Comparison of ENCODE assay signal across 10 cellular contexts in the genomic region with DNA sequence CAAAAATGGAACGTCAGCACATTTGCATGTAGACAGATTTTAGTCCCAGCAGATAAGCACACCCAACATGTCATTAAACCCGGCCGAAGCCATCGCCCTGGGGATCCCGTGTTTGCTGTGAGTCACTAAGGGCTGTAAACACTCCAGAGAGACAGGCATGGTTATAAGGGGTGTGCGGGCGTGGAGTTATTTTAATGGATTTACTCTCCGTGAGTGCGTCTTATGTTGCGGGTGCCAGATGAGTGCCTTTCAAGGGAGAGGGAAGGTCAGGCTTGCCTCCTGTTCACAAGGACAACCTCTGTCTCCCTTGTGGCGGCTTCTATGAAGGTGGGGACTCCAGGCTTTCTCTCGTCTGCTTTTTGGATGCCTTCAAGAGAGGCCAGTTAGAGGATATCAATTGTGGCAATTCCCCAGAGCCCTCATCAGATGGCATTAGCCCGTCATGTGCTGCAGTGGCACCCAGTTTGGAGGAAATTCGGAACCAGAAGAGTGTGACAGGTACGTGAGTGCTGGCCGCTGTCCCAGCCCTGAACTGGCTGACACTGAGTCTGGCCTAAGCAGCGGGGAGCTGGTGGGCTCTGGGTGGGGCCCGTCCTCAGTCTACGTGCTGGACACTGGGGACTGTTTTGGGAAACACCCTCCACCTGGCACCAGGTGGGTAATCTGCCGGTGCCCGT.
DNase-seq lines count a peak whose midpoint lies in the region; ATAC-seq and TF ChIP-seq lines count a peak whose summit lies in the region.
"Had no signal": no experiment of that assay in that cellular context is flagged by ENCODE, and none has a peak within 500 bp of the region (broad histone marks: within the 10 kb centered on the region; RNA-seq: fewer than 3 reads in every experiment).

No MANE protein-coding gene starts in this region.

- no peaks in the 10 kb centered on the region; the same call in 1 of the 2 replicates for H4K20me1 ChIP-seq in SK-N-SH (ENCODE audit: insufficient read depth)

- no peaks in the 10 kb centered on the region for H3K9me3 ChIP-seq in SK-N-SH

- H3K79me2 ChIP-seq in SK-N-SH (ENCODE audit: insufficient read depth) = peaks cover 66% of the 10 kb centered on the region

- in situ Hi-C loops in astrocyte of the spinal cord (cut with HindIII; ENCODE audit: low sequenced_read_pairs) = no loop called here

- H3K9ac ChIP-seq in SK-N-SH = no peak overlapping the region

- no peak for TF ChIP-seq CTCF in SK-N-SH (IDR thresholded peaks at IDR 0.05)
- no peak for TF ChIP-seq CTCF in astrocyte of the spinal cord (IDR thresholded peaks at IDR 0.05; ENCODE audit: low read depth, low read length)

- H3K9me2 ChIP-seq in SK-N-SH = no peaks in the 10 kb centered on the region

- no peak overlapping the region for H2AFZ ChIP-seq in SK-N-SH (ENCODE audit: low read depth)

- ATAC-seq in SK-N-SH treated with all-trans-retinoic acid at 6 μM for 48 hours (no peak), left lobe of liver (peak; percentile 41), HG02970 (IDR thresholded peaks at IDR 0.05; ENCODE audit: low FRiP score, unreplicated experiment) (no peak), HG03039 (IDR thresholded peaks at IDR 0.05; ENCODE audit: unreplicated experiment) (no peak), GM18868 (IDR thresholded peaks at IDR 0.05; ENCODE audit: unreplicated experiment) (no peak)

- TF ChIP-seq RAD21 in SK-N-SH (IDR thresholded peaks at IDR 0.05; ENCODE audit: low read length) = no peak

- H3K27ac ChIP-seq in SK-N-SH (ENCODE audit: low read depth in 2 of 2, low read length in 1 of 2) = no peak overlapping the region

- H3F3A ChIP-seq in SK-N-SH (replicated peaks; ENCODE audit: insufficient read depth) = no peaks in the 10 kb centered on the region

- H3K27me3 ChIP-seq in SK-N-SH (ENCODE audit: insufficient read depth) = no peaks in the 10 kb centered on the region

- no peak for TF ChIP-seq EP300 in SK-N-SH (IDR thresholded peaks at IDR 0.05; ENCODE audit: borderline replicate concordance in 1 of 2, low read depth in 1 of 2, low read length in 1 of 2)

- no peaks in the 10 kb centered on the region for H3K36me3 ChIP-seq in SK-N-SH (replicated peaks in 1 of 2; ENCODE audit: control insufficient read depth in 1 of 2, insufficient read depth in 2 of 2, low read length in 1 of 2)

- H3K4me1 ChIP-seq in SK-N-SH (ENCODE audit: control insufficient read depth in 1 of 2, insufficient read depth in 2 of 2, low read depth in 1 of 2, low read length in 1 of 2) = peaks cover 0 to 11% of the 10 kb centered on the region in 2 experiments; a peak in 2 of 4 replicates

- WGBS in SK-N-SH (ENCODE audit: low lambda C conversion rate) = 84% methylated on average over 19 of the region's 21 CpGs

- H3K4me2 ChIP-seq in SK-N-SH = no peak overlapping the region

- POLR2A ChIA-PET in SK-N-SH (lab: Yijun Ruan, JAX) = no interaction called here

- CTCF ChIA-PET in SK-N-SH (lab: Yijun Ruan, JAX) = interaction anchor here (0.8 to 1.8 kb wide), 3 partner anchors 11 to 117 kb away, joined by 3 to 5 read pairs (median 3); no protein-coding TSS in a partner anchor

- no peak overlapping the region for H3K4me3 ChIP-seq in SK-N-SH (ENCODE audit: low read depth in 2 of 2, low read length in 1 of 2)
- no peak overlapping the region for H3K4me3 ChIP-seq in astrocyte of the spinal cord (ENCODE audit: low read depth, low read length)

- DNase-seq in SK-N-SH = no peak
- DNase-seq in astrocyte of the spinal cord (ENCODE audit: low read depth, low spot score) = peak; percentile 36
- DNase-seq in left lobe of liver (ENCODE audit: low spot score) = no peak
- DNase-seq in central memory CD4-positive, alpha-beta T cell = no peak
- DNase-seq: CD4-positive, alpha-beta memory T cell; KG1 had no signal

TF ChIP-seq in SK-N-SH treated with all-trans-retinoic acid at 6 μM for 48 hours, 23 proteins besides CTCF, POLR2A, EP300 and RAD21:
- TF ChIP-seq ZC3H10 (CRISPR knock-in tag; IDR thresholded peaks at IDR 0.05) (no peak), ISL1 (CRISPR knock-in tag; IDR thresholded peaks at IDR 0.05) (peak; percentile 76), CSDC2 (CRISPR knock-in tag; IDR thresholded peaks at IDR 0.05) (no peak)

TF ChIP-seq in SK-N-SH, 30 proteins besides CTCF, POLR2A, EP300 and RAD21:
- no peak for TF ChIP-seq TEAD4 (IDR thresholded peaks at IDR 0.05; ENCODE audit: borderline replicate concordance, insufficient read depth)
- no peak for TF ChIP-seq MXI1 (IDR thresholded peaks at IDR 0.05; ENCODE audit: low read depth, low read length)
- TF ChIP-seq, protein P1, sequence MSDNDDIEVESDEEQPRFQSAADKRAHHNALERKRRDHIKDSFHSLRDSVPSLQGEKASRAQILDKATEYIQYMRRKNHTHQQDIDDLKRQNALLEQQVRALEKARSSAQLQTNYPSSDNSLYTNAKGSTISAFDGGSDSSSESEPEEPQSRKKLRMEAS (IDR thresholded peaks at IDR 0.05; ENCODE audit: low read depth) = no peak
- TF ChIP-seq JUND (IDR thresholded peaks at IDR 0.05) = no peak
- TF ChIP-seq FOXM1 (IDR thresholded peaks at IDR 0.05; ENCODE audit: low read depth) = no peak
- no peak for TF ChIP-seq RXRA (IDR thresholded peaks at IDR 0.05; ENCODE audit: borderline replicate concordance, low read depth)
- TF ChIP-seq, protein P2, sequence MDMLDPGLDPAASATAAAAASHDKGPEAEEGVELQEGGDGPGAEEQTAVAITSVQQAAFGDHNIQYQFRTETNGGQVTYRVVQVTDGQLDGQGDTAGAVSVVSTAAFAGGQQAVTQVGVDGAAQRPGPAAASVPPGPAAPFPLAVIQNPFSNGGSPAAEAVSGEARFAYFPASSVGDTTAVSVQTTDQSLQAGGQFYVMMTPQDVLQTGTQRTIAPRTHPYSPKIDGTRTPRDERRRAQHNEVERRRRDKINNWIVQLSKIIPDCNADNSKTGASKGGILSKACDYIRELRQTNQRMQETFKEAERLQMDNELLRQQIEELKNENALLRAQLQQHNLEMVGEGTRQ (IDR thresholded peaks at IDR 0.05; ENCODE audit: borderline replicate concordance, low read depth, low read length) = no peak
- TF ChIP-seq RFX5 (IDR thresholded peaks at IDR 0.05; ENCODE audit: low read length) = no peak
- no peak for TF ChIP-seq NFIC (IDR thresholded peaks at IDR 0.05; ENCODE audit: borderline replicate concordance)
